In genomic region chr11:132595246-132595645, GRCh38 we compare ENCODE assay signal across 5 cellular contexts.
"Had no signal": no experiment of that assay in that cellular context is flagged by ENCODE, and none has a peak within 500 bp of the region (broad histone marks: within the 10 kb centered on the region; RNA-seq: fewer than 3 reads in every experiment).

No MANE protein-coding gene starts in this region.

- H3K27ac ChIP-seq: GM23248 had no signal

- H2AFZ ChIP-seq: GM23248 had no signal

- H3K4me3 ChIP-seq: GM23248, K562 had no signal

- H3K9ac ChIP-seq: GM23248 had no signal

- DNase-seq: GM23248, GOT3, H7, HCEC 1CT had no signal
